10 cellular contexts compared by ENCODE assay signal in the genomic region with DNA sequence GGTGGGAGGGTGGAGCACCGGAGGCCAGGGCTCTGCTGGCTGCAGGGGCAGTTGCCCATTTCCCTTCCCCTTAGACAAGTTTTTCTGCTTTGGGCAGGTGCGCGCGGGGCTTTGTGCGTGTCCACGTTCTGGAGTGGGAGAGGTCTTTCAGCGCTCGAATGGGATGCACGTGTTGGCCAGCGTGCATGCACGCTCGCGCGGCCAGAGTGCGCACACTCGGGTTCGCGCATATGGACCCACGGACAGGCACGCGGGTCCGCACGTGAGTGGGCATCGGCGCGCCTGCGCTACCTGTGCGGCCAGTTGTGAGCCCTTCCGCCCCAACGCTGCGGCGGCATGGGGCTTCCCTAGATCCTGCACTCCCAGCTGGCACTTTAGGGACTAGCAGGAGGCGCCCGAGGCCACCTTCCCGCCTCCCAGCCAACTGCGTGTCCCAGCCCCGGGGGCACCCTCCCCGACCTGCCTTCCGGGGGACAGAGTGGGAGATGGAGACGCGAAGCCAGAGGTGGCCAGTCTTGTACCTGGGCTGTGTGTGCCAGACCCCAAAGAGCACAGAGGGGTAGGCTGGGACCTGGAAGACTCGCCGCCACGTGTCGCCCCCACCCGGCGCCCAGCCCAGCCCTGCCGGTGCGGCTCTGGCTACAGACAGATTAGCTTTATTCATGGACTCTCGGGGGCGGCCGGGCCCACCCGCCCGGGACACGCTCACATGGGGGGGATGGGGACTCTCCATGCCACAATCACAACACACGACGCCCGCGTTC. TPM values are rescaled to one million over a fixed set of nuclear protein-coding genes. Genes with fewer than 3 reads are reported as not detected.
DNase-seq lines count a peak whose midpoint lies in the region; ATAC-seq and TF ChIP-seq lines count a peak whose summit lies in the region.
"Had no signal": no experiment of that assay in that cellular context is flagged by ENCODE, and none has a peak within 500 bp of the region (broad histone marks: within the 10 kb centered on the region; RNA-seq: fewer than 3 reads in every experiment).

No MANE protein-coding gene starts in this region.

- no peak for ATAC-seq in CD4-positive, alpha-beta T cell (ENCODE audit: poor library complexity)
- ATAC-seq in central memory CD8-positive, alpha-beta T cell (replicated peaks; ENCODE audit: extremely low read depth, poor library complexity, severe bottlenecking): no peak
- ATAC-seq in gastroesophageal sphincter (no peak), GM21515 (IDR thresholded peaks at IDR 0.05; ENCODE audit: unreplicated experiment) (no peak)

- peaks cover 14% of the 10 kb centered on the region for H3F3A ChIP-seq in neural progenitor cell (ENCODE audit: low read depth)

- intact Hi-C loops in CD4-positive, alpha-beta T cell (cut with DNase I, micrococcal nuclease): no loop called here

- peak overlapping the region; percentile 71 for H3K4me2 ChIP-seq in neural progenitor cell

- H3K9ac ChIP-seq in neural progenitor cell: no peak overlapping the region

- H3K4me1 ChIP-seq in HEK293 (ENCODE audit: control insufficient read depth, insufficient read depth, low read length): no peaks in the 10 kb centered on the region
- peaks cover 8% of the 10 kb centered on the region for H3K4me1 ChIP-seq in neural progenitor cell
- H3K4me1 ChIP-seq in gastroesophageal sphincter: peaks cover 0 to 33% (median 20%) of the 10 kb centered on the region in 3 donors

- H3K27ac Mint-ChIP-seq in CD4-positive, alpha-beta T cell: no peak overlapping the region
- no peak overlapping the region for H3K27ac Mint-ChIP-seq in central memory CD8-positive, alpha-beta T cell (ENCODE audit: low read depth)
- no peak overlapping the region for H3K27ac Mint-ChIP-seq in neural progenitor cell

- H2AFZ ChIP-seq in neural progenitor cell (replicated peaks): peak overlapping the region; percentile 17

- CTCF ChIA-PET in CD4-positive, alpha-beta T cell (lab: Charles Lee): interaction anchor here (1.5 kb wide), 1 partner anchor 23 kb away, joined by 3 read pairs; no protein-coding TSS in a partner anchor
- CTCF ChIA-PET in HEK293 (lab: Yijun Ruan, JAX): no interaction called here

- H3K27me3 ChIP-seq in CD4-positive, alpha-beta T cell (ENCODE audit: control insufficient read depth, insufficient read depth, low read length): peaks cover 58% of the 10 kb centered on the region
- peaks cover 70% of the 10 kb centered on the region for H3K27me3 ChIP-seq in neural progenitor cell
- peaks cover 97% of the 10 kb centered on the region for H3K27me3 ChIP-seq in gastroesophageal sphincter

- DNase-seq in CD4-positive, alpha-beta T cell: no peak
- DNase-seq in central memory CD8-positive, alpha-beta T cell (ENCODE audit: low spot score in 2 of 2): no peak
- DNase-seq in neural progenitor cell (ENCODE audit: low spot score): no peak
- no peak for DNase-seq in cerebellar nuclear complex (lab: John Stamatoyannopoulos, UW)
- no peak for DNase-seq in kidney tubule cell (ENCODE audit: low spot score)

- no CpG with 5 or more reads among the region's 59 CpGs for WGBS in gastroesophageal sphincter (ENCODE audit: low coverage in 1 of 2), 2 donors

- peaks cover 21% of the 10 kb centered on the region for H3K4me1 Mint-ChIP-seq in CD4-positive, alpha-beta T cell (ENCODE audit: low read depth)
- H3K4me1 Mint-ChIP-seq in central memory CD8-positive, alpha-beta T cell: peaks cover 7% of the 10 kb centered on the region
- H3K4me1 Mint-ChIP-seq in neural progenitor cell: peaks cover 19% of the 10 kb centered on the region

- peaks cover 88% of the 10 kb centered on the region for H3K27me3 Mint-ChIP-seq in CD4-positive, alpha-beta T cell
- H3K27me3 Mint-ChIP-seq in central memory CD8-positive, alpha-beta T cell: peaks cover 78% of the 10 kb centered on the region
- H3K27me3 Mint-ChIP-seq in neural progenitor cell (ENCODE audit: insufficient read depth, low read depth): peaks cover 59% of the 10 kb centered on the region

- no peak overlapping the region for H3K27ac ChIP-seq in CD4-positive, alpha-beta T cell (ENCODE audit: low read depth, low read length)
- H3K27ac ChIP-seq in HEK293 (ENCODE audit: extremely low read depth, low read depth, low read length) (no peak overlapping the region), neural progenitor cell (no peak overlapping the region), gastroesophageal sphincter (no peak overlapping the region)

- no peaks in the 10 kb centered on the region for H3K9me3 ChIP-seq in CD4-positive, alpha-beta T cell (ENCODE audit: control insufficient read depth, low read length)
- H3K9me3 ChIP-seq in HEK293 (ENCODE audit: control insufficient read depth, insufficient read depth, low read depth, low read length) (no peaks in the 10 kb centered on the region), neural progenitor cell (ENCODE audit: low read depth) (no peaks in the 10 kb centered on the region), gastroesophageal sphincter (no peaks in the 10 kb centered on the region)

- H3K4me3 ChIP-seq in HEK293 (ENCODE audit: low read depth, low read length): no peak overlapping the region
- H3K4me3 ChIP-seq in neural progenitor cell: peak overlapping the region; percentile 20
- no peak overlapping the region for H3K4me3 ChIP-seq in gastroesophageal sphincter
- H3K4me3 ChIP-seq: lung had no signal

- H3K36me3 Mint-ChIP-seq in CD4-positive, alpha-beta T cell (ENCODE audit: low read depth): no peaks in the 10 kb centered on the region
- peaks cover 7% of the 10 kb centered on the region for H3K36me3 Mint-ChIP-seq in central memory CD8-positive, alpha-beta T cell (ENCODE audit: insufficient read depth)
- no peaks in the 10 kb centered on the region for H3K36me3 Mint-ChIP-seq in neural progenitor cell

- H3K36me3 ChIP-seq in HEK293 (ENCODE audit: control insufficient read depth in 2 of 2, insufficient read depth in 1 of 2, low read length in 2 of 2) (no peaks in the 10 kb centered on the region), neural progenitor cell (no peaks in the 10 kb centered on the region), gastroesophageal sphincter (no peaks in the 10 kb centered on the region)

- peak; percentile 35 for TF ChIP-seq CTCF in CD4-positive, alpha-beta T cell (IDR thresholded peaks at IDR 0.05)
- TF ChIP-seq CTCF in HEK293 (tag by site-specific recombination; IDR thresholded peaks at IDR 0.05): no peak
- no peak for TF ChIP-seq CTCF in neural progenitor cell (IDR thresholded peaks at IDR 0.05)
- no peak for TF ChIP-seq CTCF in gastroesophageal sphincter (IDR thresholded peaks at IDR 0.05)

- H3K4me3 Mint-ChIP-seq in CD4-positive, alpha-beta T cell: peak overlapping the region; percentile 64
- peak overlapping the region; percentile 68 for H3K4me3 Mint-ChIP-seq in central memory CD8-positive, alpha-beta T cell
- peak overlapping the region; percentile 77 for H3K4me3 Mint-ChIP-seq in neural progenitor cell

- POLR2A ChIA-PET in CD4-positive, alpha-beta T cell (lab: Charles Lee): no interaction called here
- POLR2A ChIA-PET in HEK293 (lab: Yijun Ruan, JAX): no interaction called here

- H3K79me2 ChIP-seq in neural progenitor cell (ENCODE audit: low read depth): no peaks in the 10 kb centered on the region

- TF ChIP-seq POLR2A in gastroesophageal sphincter (IDR thresholded peaks at IDR 0.05): no peak

- no peak for TF ChIP-seq EP300 in gastroesophageal sphincter (IDR thresholded peaks at IDR 0.05)

- H4K20me1 ChIP-seq in neural progenitor cell (ENCODE audit: low read depth): peaks cover 9% of the 10 kb centered on the region

- H3K9me3 Mint-ChIP-seq in CD4-positive, alpha-beta T cell: no peaks in the 10 kb centered on the region
- no peaks in the 10 kb centered on the region for H3K9me3 Mint-ChIP-seq in central memory CD8-positive, alpha-beta T cell
- peaks cover 1% of the 10 kb centered on the region for H3K9me3 Mint-ChIP-seq in neural progenitor cell

TF ChIP-seq in HEK293, 187 proteins besides CTCF, POLR2A, EP300 and RAD21:
- TF ChIP-seq ZNF223 (tag by site-specific recombination; IDR thresholded peaks at IDR 0.05) (0 out of 2 replicates have a peak, but pooled peaks have one; percentile 40), ZNF19 (tag by site-specific recombination; IDR thresholded peaks at IDR 0.05; ENCODE audit: low read depth) (no peak)

RNA-seq across cellular contexts. Expression of gene GPRIN1, which starts 9.8 kb away (rescaled TPM):
- total RNA-seq in CD4-positive, alpha-beta T cell: under 1 TPM; 0.22 to 0.36 TPM
- total RNA-seq in neural progenitor cell (ENCODE audit: low replicate concordance) (0.67 and 3.7 TPM in 2 replicates), gastroesophageal sphincter (1 to 10 TPM in 1 of 4 donors, under 1 TPM in 3; 0.16 to 1.1 (median 0.63) TPM)

RNA-seq across cellular contexts. Expression of gene SNCB, which starts 10.6 kb away (rescaled TPM):
- not detected for total RNA-seq in CD4-positive, alpha-beta T cell
- 1.1 TPM in 1 of 2 replicates, not detected in the other for total RNA-seq in neural progenitor cell (ENCODE audit: low replicate concordance)
- total RNA-seq in gastroesophageal sphincter: not detected
- total RNA-seq: esophagus mucosa, lung had no signal

RNA-seq across cellular contexts. Expression of gene EIF4E1B, which starts 10.7 kb away (rescaled TPM):
- not detected for total RNA-seq in CD4-positive, alpha-beta T cell
- total RNA-seq in neural progenitor cell (ENCODE audit: low replicate concordance): 0.06 and 0.68 TPM in 2 replicates
- total RNA-seq in gastroesophageal sphincter: not detected
- total RNA-seq: esophagus mucosa, lung had no signal

RNA-seq across cellular contexts. Expression of gene TSPAN17, which starts 27.5 kb away (rescaled TPM):
- 1 to 10 TPM; 7.8 to 7.9 TPM for total RNA-seq in CD4-positive, alpha-beta T cell
- total RNA-seq in neural progenitor cell (ENCODE audit: low replicate concordance): 25.9 and 51.7 TPM in 2 replicates
- 10 to 100 TPM; 11.0 to 20.2 (median 15.4) TPM for total RNA-seq in gastroesophageal sphincter
